Comparison of ENCODE assay signal across 1 cellular context in the genomic region with DNA sequence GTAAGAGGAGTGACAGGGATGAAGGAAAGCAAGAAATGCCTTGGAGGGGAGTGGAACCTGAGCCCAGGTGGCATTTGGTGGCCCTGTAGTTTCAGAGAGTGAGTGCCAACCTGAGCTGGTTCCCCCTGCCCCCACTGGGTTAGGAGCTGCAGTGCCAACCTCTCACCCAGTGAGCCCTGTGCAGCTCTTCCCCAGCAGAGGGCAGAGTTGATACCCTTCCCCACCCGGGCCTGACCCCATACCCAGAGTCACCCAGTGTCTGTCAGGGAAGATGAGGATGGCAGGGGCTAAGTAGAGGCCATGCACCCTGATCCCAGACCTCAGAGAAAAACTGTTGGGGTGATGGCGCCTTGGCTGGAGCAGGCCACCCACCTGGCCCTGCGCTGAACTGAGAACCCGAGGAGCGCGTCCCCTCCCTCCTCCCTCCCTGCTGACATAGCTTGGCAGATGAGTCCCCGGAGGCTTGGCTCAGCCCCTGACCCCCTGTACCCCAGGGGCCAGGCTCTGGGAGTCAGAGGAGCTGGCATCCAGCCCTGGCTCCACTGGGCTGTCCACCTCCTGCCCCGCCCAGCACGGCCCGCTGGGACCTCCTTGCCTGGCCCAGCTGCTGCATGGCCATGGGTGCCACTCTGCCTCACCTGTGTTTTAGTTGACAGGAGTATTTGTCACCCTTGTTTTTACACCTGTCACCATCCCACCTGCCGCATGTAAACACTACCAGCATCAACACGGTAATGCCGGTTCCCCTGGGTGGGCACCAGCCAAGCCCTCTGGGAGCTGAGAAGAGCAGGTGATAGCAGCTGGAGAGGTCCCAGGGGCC.
TF ChIP-seq lines count a peak whose summit lies in the region.

No MANE protein-coding gene starts in this region.

TF ChIP-seq in WTC11, 78 proteins besides CTCF, POLR2A, EP300 and RAD21 (continued from another document):
- TF ChIP-seq, protein P1, sequence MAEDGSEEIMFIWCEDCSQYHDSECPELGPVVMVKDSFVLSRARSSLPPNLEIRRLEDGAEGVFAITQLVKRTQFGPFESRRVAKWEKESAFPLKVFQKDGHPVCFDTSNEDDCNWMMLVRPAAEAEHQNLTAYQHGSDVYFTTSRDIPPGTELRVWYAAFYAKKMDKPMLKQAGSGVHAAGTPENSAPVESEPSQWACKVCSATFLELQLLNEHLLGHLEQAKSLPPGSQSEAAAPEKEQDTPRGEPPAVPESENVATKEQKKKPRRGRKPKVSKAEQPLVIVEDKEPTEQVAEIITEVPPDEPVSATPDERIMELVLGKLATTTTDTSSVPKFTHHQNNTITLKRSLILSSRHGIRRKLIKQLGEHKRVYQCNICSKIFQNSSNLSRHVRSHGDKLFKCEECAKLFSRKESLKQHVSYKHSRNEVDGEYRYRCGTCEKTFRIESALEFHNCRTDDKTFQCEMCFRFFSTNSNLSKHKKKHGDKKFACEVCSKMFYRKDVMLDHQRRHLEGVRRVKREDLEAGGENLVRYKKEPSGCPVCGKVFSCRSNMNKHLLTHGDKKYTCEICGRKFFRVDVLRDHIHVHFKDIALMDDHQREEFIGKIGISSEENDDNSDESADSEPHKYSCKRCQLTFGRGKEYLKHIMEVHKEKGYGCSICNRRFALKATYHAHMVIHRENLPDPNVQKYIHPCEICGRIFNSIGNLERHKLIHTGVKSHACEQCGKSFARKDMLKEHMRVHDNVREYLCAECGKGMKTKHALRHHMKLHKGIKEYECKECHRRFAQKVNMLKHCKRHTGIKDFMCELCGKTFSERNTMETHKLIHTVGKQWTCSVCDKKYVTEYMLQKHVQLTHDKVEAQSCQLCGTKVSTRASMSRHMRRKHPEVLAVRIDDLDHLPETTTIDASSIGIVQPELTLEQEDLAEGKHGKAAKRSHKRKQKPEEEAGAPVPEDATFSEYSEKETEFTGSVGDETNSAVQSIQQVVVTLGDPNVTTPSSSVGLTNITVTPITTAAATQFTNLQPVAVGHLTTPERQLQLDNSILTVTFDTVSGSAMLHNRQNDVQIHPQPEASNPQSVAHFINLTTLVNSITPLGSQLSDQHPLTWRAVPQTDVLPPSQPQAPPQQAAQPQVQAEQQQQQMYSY (CRISPR knock-in tag; IDR thresholded peaks at IDR 0.05): no peak
